Comparison of ENCODE assay signal across 33 cellular contexts in genomic region chr17:43626066-43626465, GRCh38. TPM values are rescaled to one million over a fixed set of nuclear protein-coding genes. Genes with fewer than 3 reads are reported as not detected.
"Had no signal": no experiment of that assay in that cellular context is flagged by ENCODE, and none has a peak within 500 bp of the region (broad histone marks: within the 10 kb centered on the region; RNA-seq: fewer than 3 reads in every experiment).

No MANE protein-coding gene starts in this region.

- H3K27me3 ChIP-seq: adrenal gland, body of pancreas, breast epithelium had no signal

- H3K36me3 ChIP-seq: adrenal gland, brain microvascular endothelial cell, breast epithelium had no signal

- ATAC-seq: activated CD8-positive, alpha-beta T cell treated with anti-CD3 and anti-CD28 coated beads for 36 hours; activated naive CD4-positive, alpha-beta T cell treated with anti-CD3 and anti-CD28 coated beads, Interleukin-2, amount 50 U/mL, for 72 hours; activated T-cell treated with anti-CD3 and anti-CD28 coated beads, Interleukin-2, amount 50 U/mL, for 4 hours; activated T-cell treated with anti-CD3 and anti-CD28 coated beads, Interleukin-2, amount 50 U/mL, for 72 hours; activated T-helper 17 cell treated with anti-CD3 and anti-CD28 coated beads, Interleukin-2, amount 50 U/mL, for 72 hours; body of pancreas had no signal

- H3K27ac ChIP-seq: adrenal gland, body of pancreas, brain microvascular endothelial cell, breast epithelium, VCaP had no signal

- H3K4me3 ChIP-seq: adrenal gland, body of pancreas, breast epithelium had no signal

- FAIRE-seq: astrocyte, TTC549 had no signal

- DNase-seq: activated B cell treated with CpG ODN at 0.5 μM for 24 hours; activated CD4-positive, alpha-beta memory T cell treated with anti-CD3 and anti-CD28 coated beads for 36 hours; activated CD4-positive, alpha-beta T cell treated with anti-CD3 and anti-CD28 coated beads for 4 hours; activated CD4-positive, alpha-beta T cell treated with anti-CD3 and anti-CD28 coated beads, Interleukin-2, amount 10 ng/mL, durations not matched to agents 24 days and 14 days; activated CD4-positive, alpha-beta T cell treated with anti-CD3 and anti-CD28 coated beads, Interleukin-2, amount 50 U/mL, for 1 hour; activated CD4-positive, alpha-beta T cell treated with anti-CD3 and anti-CD28 coated beads, Interleukin-2, amount 50 U/mL, for 4 hours; activated CD4-positive, CD25-positive, alpha-beta regulatory T cell treated with anti-CD3 and anti-CD28 coated beads, Interleukin-2, amount 50 U/mL, for 72 hours; activated CD8-positive, alpha-beta memory T cell treated with anti-CD3 and anti-CD28 coated beads, Interleukin-2, amount 50 U/mL, for 4 hours; activated CD8-positive, alpha-beta T cell treated with anti-CD3 and anti-CD28 coated beads for 36 hours; activated effector memory CD4-positive, alpha-beta T cell treated with anti-CD3 and anti-CD28 coated beads, Interleukin-2, amount 50 U/mL, for 16 hours; activated gamma-delta T cell treated with Interleukin-2 at 50 U/mL for 16 hours; activated naive CD4-positive, alpha-beta T cell; activated naive CD4-positive, alpha-beta T cell treated with anti-CD3 and anti-CD28 coated beads for 36 hours; activated naive CD4-positive, alpha-beta T cell treated with anti-CD3 and anti-CD28 coated beads, Interleukin-2, amount 50 U/mL, for 16 hours; activated naive CD8-positive, alpha-beta T cell treated with anti-CD3 and anti-CD28 coated beads for 36 hours; activated T-cell treated with anti-CD3 and anti-CD28 coated beads for 4 hours; activated T-cell treated with anti-CD3 and anti-CD28 coated beads, Interleukin-2, amount 50 U/mL, for 1 hour; activated T-cell treated with anti-CD3 and anti-CD28 coated beads, Interleukin-2, amount 50 U/mL, for 4 hours; activated T-cell treated with anti-CD3 and anti-CD28 coated beads, Interleukin-2, amount 50 U/mL, for 72 hours; adrenal gland; amniotic stem cell; aorta; body of pancreas; brain microvascular endothelial cell; central memory CD4-positive, alpha-beta T cell; T-helper 2 cell; T-helper 9 cell had no signal

- H3K9me3 ChIP-seq: adrenal gland, body of pancreas, breast epithelium had no signal

- H3K4me1 ChIP-seq: body of pancreas, breast epithelium had no signal

RNA-seq across cellular contexts. Expression of gene MEOX1, which starts 35.7 kb away (rescaled TPM):
- total RNA-seq: activated B cell treated with CpG ODN at 0.5 μM for 24 hours, astrocyte had no signal
